In the genomic region with DNA sequence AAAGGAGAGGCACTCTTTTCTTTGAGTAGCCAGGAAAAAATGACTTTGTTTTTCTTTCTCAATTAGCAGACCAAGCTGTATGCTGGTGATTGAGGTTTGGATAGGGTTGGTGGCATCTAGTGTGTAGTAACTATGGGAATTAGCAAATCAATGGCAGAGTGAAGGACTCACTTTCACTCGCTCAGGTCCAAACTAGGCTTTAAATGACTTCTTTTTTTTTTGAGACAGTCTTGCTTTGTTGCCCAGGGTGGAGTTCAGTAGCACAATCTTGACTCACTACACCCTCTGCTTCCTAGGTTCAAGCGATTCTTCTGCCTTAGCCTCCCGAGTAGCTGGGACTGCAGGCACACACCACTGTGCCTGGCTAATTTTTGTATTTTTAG, we compare ENCODE assay signal across 10 cellular contexts. TPM values are rescaled to one million over a fixed set of nuclear protein-coding genes. Genes with fewer than 3 reads are reported as not detected.
DNase-seq lines count a peak whose midpoint lies in the region; ATAC-seq and TF ChIP-seq lines count a peak whose summit lies in the region.
"Had no signal": no experiment of that assay in that cellular context is flagged by ENCODE, and none has a peak within 500 bp of the region (broad histone marks: within the 10 kb centered on the region; RNA-seq: fewer than 3 reads in every experiment).

No MANE protein-coding gene starts in this region.

- H3K27ac Mint-ChIP-seq in memory B cell = peak overlapping the region; percentile 53

- no peak for TF ChIP-seq CTCF in OCI-LY7 (conservative IDR thresholded peaks at IDR 0.05; ENCODE audit: low read length)

- H3K4me1 Mint-ChIP-seq in memory B cell = peaks cover 12% of the 10 kb centered on the region

- H3K36me3 ChIP-seq in OCI-LY7 (ENCODE audit: insufficient read depth, low read length) = peaks cover 29% of the 10 kb centered on the region
- H3K36me3 ChIP-seq: SJCRH30 had no signal

- H3K27me3 Mint-ChIP-seq in memory B cell = no peaks in the 10 kb centered on the region

- no peak overlapping the region for H3K27ac ChIP-seq in OCI-LY7 (ENCODE audit: low read depth, low read length, poor library complexity, severe bottlenecking)
- H3K27ac ChIP-seq: hepatocyte, SJCRH30 had no signal

- no peak for DNase-seq in OCI-LY7 (ENCODE audit: low spot score)
- no peak for DNase-seq in memory B cell (ENCODE audit: low spot score in 2 of 2)
- no peak for DNase-seq in AG20443 (ENCODE audit: low spot score)
- DNase-seq in 8988T = no peak
- DNase-seq in NCI-H1105 (lab: John Stamatoyannopoulos, UW) = no peak
- DNase-seq: NCI-H2029 treated with DMSO at 0.1 percent for 48 hours, SJCRH30 had no signal

- CTCF ChIA-PET in OCI-LY7 (lab: Charles Lee; ENCODE audit: unreplicated experiment) = no interaction called here

- H3K9me2 ChIP-seq in OCI-LY7 (ENCODE audit: insufficient read depth, low read length) = no peaks in the 10 kb centered on the region

- peaks cover 6% of the 10 kb centered on the region; the same call in 1 of the 2 replicates for H3K79me2 ChIP-seq in OCI-LY7 (ENCODE audit: insufficient read depth, low read depth, low read length)

- H3K36me3 Mint-ChIP-seq in memory B cell = peaks cover 14% of the 10 kb centered on the region

- H2AFZ ChIP-seq in OCI-LY7 (ENCODE audit: low read length) = no peak overlapping the region
- H2AFZ ChIP-seq: hepatocyte had no signal

- intact Hi-C loops in OCI-LY7 (cut with micrococcal nuclease; ENCODE audit: unreplicated experiment) = no loop called here

- no peak overlapping the region for H3K4me3 Mint-ChIP-seq in memory B cell

- peaks cover 8% of the 10 kb centered on the region for H3K9me3 Mint-ChIP-seq in memory B cell

- POLR2A ChIA-PET in OCI-LY7 (lab: Charles Lee) = interaction anchor here (0.5 to 1.6 kb wide), 4 partner anchors 8 to 81 kb away, joined by 3 to 5 read pairs (median 4); no protein-coding TSS in a partner anchor

- ATAC-seq in GM18909 (IDR thresholded peaks at IDR 0.05; ENCODE audit: poor library complexity, unreplicated experiment) = peak; percentile 5
- ATAC-seq in HG02610 (IDR thresholded peaks at IDR 0.05; ENCODE audit: unreplicated experiment) = peak; percentile 28
- no peak for ATAC-seq in memory B cell (ENCODE audit: low read depth)

- no TSS peak for BruUV-seq in OCI-LY7 (replicated peaks; lab: Mats Ljungman, UMichigan)

- peaks cover 12% of the 10 kb centered on the region; the same call in 1 of the 2 replicates for H3K9me3 ChIP-seq in OCI-LY7 (ENCODE audit: low read length)

- H3K4me2 ChIP-seq in OCI-LY7 (ENCODE audit: low read length) = peak overlapping the region; percentile 41
- H3K4me2 ChIP-seq: hepatocyte had no signal

- peaks cover 30% of the 10 kb centered on the region for H3K4me1 ChIP-seq in OCI-LY7 (ENCODE audit: insufficient read depth, low read length, poor library complexity, severe bottlenecking)
- H3K4me1 ChIP-seq: SJCRH30 had no signal

- H3K4me3 ChIP-seq in OCI-LY7 (ENCODE audit: low read depth, low read length, poor library complexity, severe bottlenecking) = no peak overlapping the region
- H3K4me3 ChIP-seq: hepatocyte, SJCRH30 had no signal

- H4K20me1 ChIP-seq in OCI-LY7 (ENCODE audit: insufficient read depth, low read length) = no peaks in the 10 kb centered on the region

RNA-seq across cellular contexts. Expression of a gene that starts 35.9 kb away (rescaled TPM):
- total RNA-seq in OCI-LY7 (2014; rRNA removed; shearing (Covaris generic)) = 27.6 and 28.9 TPM in 2 replicates
- total RNA-seq in OCI-LY7 (2022) = 36.2 and 38.3 TPM in 2 replicates
